Comparison of ENCODE assay signal across 21 cellular contexts in genomic region chr11:76825726-76826396, GRCh38. TPM values are rescaled to one million over a fixed set of nuclear protein-coding genes. Genes with fewer than 3 reads are reported as not detected.
A peak's percentile ranks its signal among the peaks of the same experiment; 100 is the strongest.
DNase-seq lines count a peak whose midpoint lies in the region; ATAC-seq and TF ChIP-seq lines count a peak whose summit lies in the region.
"Had no signal": no experiment of that assay in that cellular context is flagged by ENCODE, and none has a peak within 500 bp of the region (broad histone marks: within the 10 kb centered on the region; RNA-seq: fewer than 3 reads in every experiment).

No MANE protein-coding gene starts in this region.

- H3K36me3 ChIP-seq in SK-N-SH (replicated peaks in 1 of 2; ENCODE audit: control insufficient read depth in 1 of 2, insufficient read depth in 2 of 2, low read length in 1 of 2) (no peaks in the 10 kb centered on the region), mammary epithelial cell (ENCODE audit: insufficient read depth, low read length) (no peaks in the 10 kb centered on the region), GM23338 (ENCODE audit: insufficient read depth) (no peaks in the 10 kb centered on the region)
- H3K36me3 ChIP-seq: ascending aorta, colonic mucosa, MG63, neutrophil, thyroid gland had no signal

- H3K27me3 ChIP-seq in SK-N-SH (ENCODE audit: insufficient read depth) (no peaks in the 10 kb centered on the region), mammary epithelial cell (ENCODE audit: insufficient read depth, low read length) (no peaks in the 10 kb centered on the region), GM23338 (ENCODE audit: insufficient read depth) (no peaks in the 10 kb centered on the region)
- H3K27me3 ChIP-seq: ascending aorta, colonic mucosa, MG63, neutrophil, thyroid gland had no signal

- H3K79me2 ChIP-seq in SK-N-SH (ENCODE audit: insufficient read depth) (no peaks in the 10 kb centered on the region), mammary epithelial cell (ENCODE audit: insufficient read depth, low read length) (no peaks in the 10 kb centered on the region), GM23338 (replicated peaks; ENCODE audit: insufficient read depth) (no peaks in the 10 kb centered on the region)

- H3K9ac ChIP-seq in SK-N-SH (no peak overlapping the region), mammary epithelial cell (ENCODE audit: insufficient read depth, low read length) (no peak overlapping the region)

- no peak overlapping the region for H3K27ac Mint-ChIP-seq in GM23338

- no peak for ATAC-seq in SK-N-SH treated with all-trans-retinoic acid at 6 μM for 48 hours
- no peak for ATAC-seq in HG02798 (IDR thresholded peaks at IDR 0.05; ENCODE audit: poor library complexity, unreplicated experiment)
- no peak for ATAC-seq in GM23338
- no peak for ATAC-seq in GM19328 (IDR thresholded peaks at IDR 0.05; ENCODE audit: unreplicated experiment)

- in situ Hi-C loops in mammary epithelial cell (cut with MboI; ENCODE audit: low sequenced_read_pairs in 2 of 2), result no loop called here

- WGBS in SK-N-SH (ENCODE audit: low lambda C conversion rate), result 95% methylated on average over 1 of the region's 1 CpG
- 88% methylated on average over 1 of the region's 1 CpG for WGBS in mammary epithelial cell (ENCODE audit: low coverage, missing lambda C conversion rate)

- peaks cover 10% of the 10 kb centered on the region for H3K4me1 Mint-ChIP-seq in GM23338

- no TSS peak for BruUV-seq in mammary epithelial cell (replicated peaks; lab: Mats Ljungman, UMichigan)

- no peak for TF ChIP-seq EP300 in SK-N-SH (IDR thresholded peaks at IDR 0.05; ENCODE audit: borderline replicate concordance in 1 of 2, low read depth in 1 of 2, low read length in 1 of 2)

- DNase-seq in SK-N-SH (no peak), OCI-M1 (lab: John Stamatoyannopoulos, UW) (peak; percentile 90), mammary epithelial cell (no peak), GM23338 (ENCODE audit: low spot score) (no peak)
- DNase-seq: activated CD8-positive, alpha-beta memory T cell treated with anti-CD3 and anti-CD28 coated beads, Interleukin-2, amount 50 U/mL, for 4 hours; activated gamma-delta T cell; DMS53; NCI-H2081; NCI-H526 treated with DMSO at 0.1 percent for 48 hours; stimulated activated CD4-positive, alpha-beta T cell treated with anti-CD3 and anti-CD28 coated beads, Interleukin-4, amount 100 ng/mL, for 24 hours; T-helper 1 cell; thyroid gland had no signal

- H2AFZ ChIP-seq in SK-N-SH (ENCODE audit: low read depth), result 0 out of 2 replicates have a peak overlapping the region, but pooled peaks have one; percentile 41
- peak overlapping the region; percentile 68 for H2AFZ ChIP-seq in mammary epithelial cell (ENCODE audit: low read depth, low read length)
- no peak overlapping the region for H2AFZ ChIP-seq in GM23338

- H3K4me1 ChIP-seq in SK-N-SH (ENCODE audit: control insufficient read depth in 1 of 2, insufficient read depth in 2 of 2, low read depth in 1 of 2, low read length in 1 of 2) (peaks cover 5 to 11% of the 10 kb centered on the region in 2 experiments; a peak in 2 of 4 replicates), mammary epithelial cell (ENCODE audit: insufficient read depth, low read length) (peaks cover 36% of the 10 kb centered on the region), GM23338 (ENCODE audit: insufficient read depth) (peaks cover 9% of the 10 kb centered on the region)
- H3K4me1 ChIP-seq: ascending aorta, colonic mucosa had no signal

- H3K4me2 ChIP-seq in SK-N-SH (no peak overlapping the region), mammary epithelial cell (ENCODE audit: insufficient read depth, low read depth, low read length) (peak overlapping the region; percentile 65), GM23338 (no peak overlapping the region)

- dilution Hi-C loops in mammary epithelial cell (cut with HindIII; ENCODE audit: low sequenced_read_pairs), result no loop called here

- POLR2A ChIA-PET in SK-N-SH (lab: Yijun Ruan, JAX), result no interaction called here

- H4K20me1 ChIP-seq in SK-N-SH (ENCODE audit: insufficient read depth) (no peaks in the 10 kb centered on the region), mammary epithelial cell (ENCODE audit: insufficient read depth, low read length) (no peaks in the 10 kb centered on the region), GM23338 (replicated peaks; ENCODE audit: insufficient read depth) (no peaks in the 10 kb centered on the region)

- TF ChIP-seq CTCF in SK-N-SH (IDR thresholded peaks at IDR 0.05) (no peak), mammary epithelial cell (conservative IDR thresholded peaks at IDR 0.05 in 1 of 2, IDR thresholded peaks at IDR 0.05 in 1 of 2; ENCODE audit: extremely low read depth in 1 of 2, insufficient read depth in 1 of 2, low read depth in 1 of 2, low read length in 2 of 2) (no peak), GM23338 (conservative IDR thresholded peaks at IDR 0.05; ENCODE audit: low read depth in 2 of 2) (no peak)

- H3K4me3 ChIP-seq in SK-N-SH (ENCODE audit: low read depth in 2 of 2, low read length in 1 of 2) (no peak overlapping the region), mammary epithelial cell (replicated peaks in 1 of 3; ENCODE audit: insufficient read depth in 1 of 3, low read depth in 2 of 3, low read length in 3 of 3) (no peak overlapping the region), skin epidermis (no peak overlapping the region), GM23338 (no peak overlapping the region)
- H3K4me3 ChIP-seq: ascending aorta, colonic mucosa, MG63, thyroid gland had no signal

- peaks cover 5% of the 10 kb centered on the region for H3K36me3 Mint-ChIP-seq in GM23338 (ENCODE audit: low read depth)

- H3K27ac ChIP-seq in SK-N-SH (ENCODE audit: low read depth in 2 of 2, low read length in 1 of 2), result no peak overlapping the region
- H3K27ac ChIP-seq in mammary epithelial cell (ENCODE audit: insufficient read depth, low read depth, low read length), result peak overlapping the region; percentile 52
- peak overlapping the region in 14 of 21 experiments; percentile 3 to 72 (median 44) for H3K27ac ChIP-seq in skin epidermis
- no peak overlapping the region for H3K27ac ChIP-seq in GM23338 (ENCODE audit: low read depth)
- H3K27ac ChIP-seq: ascending aorta, colonic mucosa, neutrophil, thyroid gland had no signal

- H3K9me3 Mint-ChIP-seq in GM23338, result peaks cover 20% of the 10 kb centered on the region

- TF ChIP-seq RAD21 in SK-N-SH (IDR thresholded peaks at IDR 0.05; ENCODE audit: low read length), result no peak

- H3K4me3 Mint-ChIP-seq in GM23338, result no peak overlapping the region

- no peaks in the 10 kb centered on the region for H3K9me2 ChIP-seq in SK-N-SH
- peaks cover 7% of the 10 kb centered on the region; the same call in 1 of the 2 replicates for H3K9me2 ChIP-seq in GM23338 (ENCODE audit: insufficient read depth)

- peaks cover 3% of the 10 kb centered on the region for H3K27me3 Mint-ChIP-seq in GM23338 (ENCODE audit: insufficient read depth, low read depth, poor library complexity)

- H3F3A ChIP-seq in SK-N-SH (replicated peaks; ENCODE audit: insufficient read depth), result no peaks in the 10 kb centered on the region
- no peaks in the 10 kb centered on the region for H3F3A ChIP-seq in GM23338 (replicated peaks; ENCODE audit: low read depth)

- intact Hi-C loops in mammary epithelial cell (cut with micrococcal nuclease), result loop anchor here (1.0 kb wide), 1 partner anchor 34 kb away; the partner anchor contains the start of gene ACER3

- H3K9me3 ChIP-seq in SK-N-SH (no peaks in the 10 kb centered on the region), mammary epithelial cell (replicated peaks; ENCODE audit: insufficient read depth, low read length) (no peaks in the 10 kb centered on the region)
- H3K9me3 ChIP-seq: ascending aorta, colonic mucosa, MG63, neutrophil, thyroid gland had no signal

- CTCF ChIA-PET in SK-N-SH (lab: Yijun Ruan, JAX), result interaction anchor here (1.0 to 1.2 kb wide), 2 partner anchors 16 to 93 kb away, joined by 3 read pairs; no protein-coding TSS in a partner anchor
- CTCF ChIA-PET in mammary epithelial cell (lab: Charles Lee; ENCODE audit: low non-redundant PET), result interaction anchor here (0.5 kb wide), 1 partner anchor 222 kb away, joined by 3 read pairs; no protein-coding TSS in a partner anchor

TF ChIP-seq in SK-N-SH, 30 proteins besides CTCF, POLR2A, EP300 and RAD21 (continues in another document):
- TF ChIP-seq GABPA (IDR thresholded peaks at IDR 0.05; ENCODE audit: low read depth), result no peak

TF ChIP-seq in SK-N-SH treated with all-trans-retinoic acid at 6 μM for 48 hours, 23 proteins besides CTCF, POLR2A, EP300 and RAD21:
- TF ChIP-seq ISL1 (CRISPR knock-in tag; IDR thresholded peaks at IDR 0.05), result no peak
- TF ChIP-seq GLIS3 (CRISPR knock-in tag; IDR thresholded peaks at IDR 0.05), result no peak
- no peak for TF ChIP-seq TOX (CRISPR knock-in tag; IDR thresholded peaks at IDR 0.05; ENCODE audit: borderline replicate concordance)
- TF ChIP-seq ZFP3 (CRISPR knock-in tag; IDR thresholded peaks at IDR 0.05), result no peak

RNA-seq across cellular contexts. Expression of gene ACER3, which starts 34.9 kb away (rescaled TPM):
- polyA plus RNA-seq in SK-N-SH (2012; rRNA removed) (5.4 and 6.3 TPM in 2 replicates), mammary epithelial cell (30.3 TPM), GM23338 (2016; fragmentation: Nextera tagmentation; extraction: Ambion mirVana) (5.2 and 6.2 TPM in 2 replicates)
- 7.5 and 8.1 TPM in 2 replicates for polyA plus RNA-seq in SK-N-SH (2012; cell fraction: cytosol; rRNA removed)
- polyA plus RNA-seq in SK-N-SH (2012; cell fraction: nucleus; rRNA removed), result 3.5 and 6.4 TPM in 2 replicates
- 10 to 100 TPM; 21.8 to 46.0 TPM for total RNA-seq in mammary epithelial cell
- 27.9 TPM for polyA minus RNA-seq in mammary epithelial cell
- 25.2 and 26.5 TPM in 2 replicates for total RNA-seq in GM23338 (2014; rRNA removed; shearing (Covaris generic))

RNA-seq across cellular contexts. Expression of gene TSKU, which starts 42.7 kb away (rescaled TPM):
- 18.3 and 20.7 TPM in 2 replicates for polyA plus RNA-seq in SK-N-SH (2012; rRNA removed)
- 8.1 and 14.3 TPM in 2 replicates for polyA plus RNA-seq in SK-N-SH (2012; cell fraction: cytosol; rRNA removed)
- 8.7 TPM in 2 replicates for polyA plus RNA-seq in SK-N-SH (2012; cell fraction: nucleus; rRNA removed)
- total RNA-seq in mammary epithelial cell, result 10 to 100 TPM; 41.3 to 49.6 TPM
- 51.9 TPM for polyA plus RNA-seq in mammary epithelial cell
- polyA minus RNA-seq in mammary epithelial cell, result 57.2 TPM
- 31.1 and 33.8 TPM in 2 replicates for total RNA-seq in GM23338 (2014; rRNA removed; shearing (Covaris generic))
- 9.0 and 11.7 TPM in 2 replicates for polyA plus RNA-seq in GM23338 (2016; fragmentation: Nextera tagmentation; extraction: Ambion mirVana)
- total RNA-seq: mononuclear cell had no signal

Comparison
In these comparisons a context has a peak if more than half of its experiments do, and no peak if none do; other contexts are left out.
1. H3K27ac ChIP-seq: peak in mammary epithelial cell (single experiment) and skin epidermis (14 of 21); none in SK-N-SH (0 of 2) and GM23338 (single experiment).